In genomic region chr19:51986309-51987291, GRCh38 we compare ENCODE assay signal across 1 cellular context.
TF ChIP-seq lines count a peak whose summit lies in the region.

ZNF350 (minus strand) TSS chr19:51986840; CDS start chr19:51974360, 12,480 bp downstream.

TF ChIP-seq in HepG2, 621 proteins besides CTCF, POLR2A, EP300 and RAD21 (continued from another document and continues in another):
- TF ChIP-seq BCL3 (CRISPR knock-in tag; IDR thresholded peaks at IDR 0.05) (no peak), ZNF180 (CRISPR knock-in tag; IDR thresholded peaks at IDR 0.05; ENCODE audit: borderline replicate concordance, low read depth) (no peak), ZNF138 (CRISPR knock-in tag; IDR thresholded peaks at IDR 0.05; ENCODE audit: low read depth) (no peak), HCFC1 (IDR thresholded peaks at IDR 0.05; ENCODE audit: low read depth, low read length) (peak; percentile 90), ATF4 (CRISPR knock-in tag; IDR thresholded peaks at IDR 0.05) (no peak), PRDM10 (CRISPR knock-in tag; IDR thresholded peaks at IDR 0.05; ENCODE audit: low read depth) (peak; percentile 62; the same call in 1 of the 2 replicates), SALL2 (CRISPR knock-in tag; IDR thresholded peaks at IDR 0.05) (no peak), ZNF143 (CRISPR knock-in tag; IDR thresholded peaks at IDR 0.05) (peak; percentile 97), NFKB2 (CRISPR knock-in tag; IDR thresholded peaks at IDR 0.05; ENCODE audit: borderline replicate concordance) (no peak; the same call in 1 of the 2 replicates), RERE (CRISPR knock-in tag; IDR thresholded peaks at IDR 0.05; ENCODE audit: low read depth) (no peak), NR2F1 (CRISPR knock-in tag; IDR thresholded peaks at IDR 0.05) (no peak), ATF3 (CRISPR knock-in tag; IDR thresholded peaks at IDR 0.05) (no peak; the same call in 1 of the 2 replicates), ZNF572 (CRISPR knock-in tag; IDR thresholded peaks at IDR 0.05) (0 out of 2 replicates have a peak, but pooled peaks have one; percentile 20), PATZ1 (CRISPR knock-in tag; IDR thresholded peaks at IDR 0.05) (0 out of 2 replicates have a peak, but pooled peaks have one; percentile 40), SKIL (CRISPR knock-in tag; IDR thresholded peaks at IDR 0.05; ENCODE audit: borderline replicate concordance) (no peak), MEIS1 (CRISPR knock-in tag; IDR thresholded peaks at IDR 0.05; ENCODE audit: borderline replicate concordance) (no peak), MAFK (conservative IDR thresholded peaks at IDR 0.05 in 1 of 2, IDR thresholded peaks at IDR 0.05 in 1 of 2; ENCODE audit: low read length in 2 of 2) (no peak), NCOA1 (CRISPR knock-in tag; IDR thresholded peaks at IDR 0.05) (no peak), SOX6 (IDR thresholded peaks at IDR 0.05) (no peak), SOX6 (CRISPR knock-in tag; IDR thresholded peaks at IDR 0.05) (peak; percentile 64), TGIF2 (CRISPR knock-in tag; IDR thresholded peaks at IDR 0.05) (no peak; the same call in 1 of the 2 replicates), GATA4 (IDR thresholded peaks at IDR 0.05; ENCODE audit: borderline replicate concordance, low read depth) (peak; percentile 61; the same call in 1 of the 2 replicates), NCOR1 (IDR thresholded peaks at IDR 0.05; ENCODE audit: borderline replicate concordance, low read length) (no peak; the same call in 1 of the 2 replicates), NFE2 (CRISPR knock-in tag; IDR thresholded peaks at IDR 0.05) (no peak), PPARG (CRISPR knock-in tag; conservative IDR thresholded peaks at IDR 0.05) (peak; percentile 76), ZNF615 (CRISPR knock-in tag; IDR thresholded peaks at IDR 0.05; ENCODE audit: borderline replicate concordance) (no peak), ZNF503 (CRISPR knock-in tag; IDR thresholded peaks at IDR 0.05) (peak; percentile 73; the same call in 1 of the 2 replicates), ZNF552 (CRISPR knock-in tag; IDR thresholded peaks at IDR 0.05; ENCODE audit: borderline replicate concordance) (no peak; the same call in 1 of the 2 replicates), YEATS2 (CRISPR knock-in tag; IDR thresholded peaks at IDR 0.05; ENCODE audit: borderline replicate concordance) (peak; percentile 97), NRL (CRISPR knock-in tag; IDR thresholded peaks at IDR 0.05; ENCODE audit: borderline replicate concordance) (no peak), ZBTB39 (CRISPR knock-in tag; IDR thresholded peaks at IDR 0.05) (no peak), ZNF430 (CRISPR knock-in tag; IDR thresholded peaks at IDR 0.05) (peak; percentile 55; the same call in 1 of the 2 replicates), KLF6 (CRISPR knock-in tag; IDR thresholded peaks at IDR 0.05) (peak; percentile 52; the same call in 1 of the 2 replicates), ARID3A (IDR thresholded peaks at IDR 0.05; ENCODE audit: low read depth, low read length) (no peak), ZNF558 (CRISPR knock-in tag; IDR thresholded peaks at IDR 0.05; ENCODE audit: borderline replicate concordance) (no peak)
